In the genomic region with DNA sequence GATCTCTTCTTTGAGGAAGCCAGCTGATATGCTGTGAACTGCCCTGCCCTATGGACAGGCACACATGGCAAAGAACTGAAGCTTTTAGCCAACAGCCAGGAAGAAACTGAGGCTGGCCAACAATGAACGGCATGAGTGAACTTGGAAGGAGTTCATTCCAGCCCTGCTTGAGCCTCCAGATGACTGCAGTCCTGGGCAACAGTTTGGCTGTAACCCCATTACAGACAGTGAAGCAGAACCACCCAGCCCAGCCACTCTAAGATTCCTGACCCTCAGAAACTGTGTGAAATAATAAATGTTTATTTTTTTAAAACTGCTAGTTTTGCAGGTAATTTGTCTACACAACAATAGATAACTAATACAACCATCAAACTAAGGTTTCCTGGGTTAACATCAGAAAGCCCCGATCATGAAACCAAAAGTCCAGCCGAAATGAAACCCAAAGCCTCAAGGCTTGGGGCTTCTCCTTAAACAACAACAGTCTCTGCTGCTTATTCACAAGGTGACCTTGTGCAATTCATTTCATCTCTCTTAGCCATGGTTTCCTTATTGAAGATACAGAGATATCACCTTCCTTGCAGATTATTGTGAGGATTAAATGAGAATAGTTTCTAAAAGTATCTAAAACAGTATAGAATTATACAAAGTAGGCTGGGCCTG, we compare ENCODE assay signal across 1 cellular context.
TF ChIP-seq lines count a peak whose summit lies in the region.

No MANE protein-coding gene starts in this region.

TF ChIP-seq in WTC11, 78 proteins besides CTCF, POLR2A, EP300 and RAD21 (continued from another document):
- TF ChIP-seq, protein P1, sequence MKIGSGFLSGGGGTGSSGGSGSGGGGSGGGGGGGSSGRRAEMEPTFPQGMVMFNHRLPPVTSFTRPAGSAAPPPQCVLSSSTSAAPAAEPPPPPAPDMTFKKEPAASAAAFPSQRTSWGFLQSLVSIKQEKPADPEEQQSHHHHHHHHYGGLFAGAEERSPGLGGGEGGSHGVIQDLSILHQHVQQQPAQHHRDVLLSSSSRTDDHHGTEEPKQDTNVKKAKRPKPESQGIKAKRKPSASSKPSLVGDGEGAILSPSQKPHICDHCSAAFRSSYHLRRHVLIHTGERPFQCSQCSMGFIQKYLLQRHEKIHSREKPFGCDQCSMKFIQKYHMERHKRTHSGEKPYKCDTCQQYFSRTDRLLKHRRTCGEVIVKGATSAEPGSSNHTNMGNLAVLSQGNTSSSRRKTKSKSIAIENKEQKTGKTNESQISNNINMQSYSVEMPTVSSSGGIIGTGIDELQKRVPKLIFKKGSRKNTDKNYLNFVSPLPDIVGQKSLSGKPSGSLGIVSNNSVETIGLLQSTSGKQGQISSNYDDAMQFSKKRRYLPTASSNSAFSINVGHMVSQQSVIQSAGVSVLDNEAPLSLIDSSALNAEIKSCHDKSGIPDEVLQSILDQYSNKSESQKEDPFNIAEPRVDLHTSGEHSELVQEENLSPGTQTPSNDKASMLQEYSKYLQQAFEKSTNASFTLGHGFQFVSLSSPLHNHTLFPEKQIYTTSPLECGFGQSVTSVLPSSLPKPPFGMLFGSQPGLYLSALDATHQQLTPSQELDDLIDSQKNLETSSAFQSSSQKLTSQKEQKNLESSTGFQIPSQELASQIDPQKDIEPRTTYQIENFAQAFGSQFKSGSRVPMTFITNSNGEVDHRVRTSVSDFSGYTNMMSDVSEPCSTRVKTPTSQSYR (CRISPR knock-in tag; IDR thresholded peaks at IDR 0.05), result no peak
- no peak for TF ChIP-seq ESRRA (CRISPR knock-in tag; IDR thresholded peaks at IDR 0.05; ENCODE audit: borderline replicate concordance)
- no peak for TF ChIP-seq ZNF317 (CRISPR knock-in tag; IDR thresholded peaks at IDR 0.05; ENCODE audit: borderline replicate concordance, low read depth)
- TF ChIP-seq RELA (CRISPR knock-in tag; IDR thresholded peaks at IDR 0.05; ENCODE audit: borderline replicate concordance), result no peak
- no peak for TF ChIP-seq SOX15 (CRISPR knock-in tag; IDR thresholded peaks at IDR 0.05)
- no peak for TF ChIP-seq SMAD4 (CRISPR knock-in tag; IDR thresholded peaks at IDR 0.05)
TF ChIP-seq in WTC11: peak in this region for 0.
